14 cellular contexts compared by ENCODE assay signal in genomic region chr3:37762698-37763097, GRCh38.
DNase-seq lines count a peak whose midpoint lies in the region; ATAC-seq, FAIRE-seq and TF ChIP-seq lines count a peak whose summit lies in the region.
"Had no signal": no experiment of that assay in that cellular context is flagged by ENCODE, and none has a peak within 500 bp of the region (broad histone marks: within the 10 kb centered on the region; RNA-seq: fewer than 3 reads in every experiment).

No MANE protein-coding gene starts in this region.

- H3K36me3 ChIP-seq in bronchial epithelial cell (ENCODE audit: control insufficient read depth, insufficient read depth, low read length) (no peaks in the 10 kb centered on the region), left ventricle myocardium inferior (no peaks in the 10 kb centered on the region), thoracic aorta (no peaks in the 10 kb centered on the region)

- DNase-seq in bronchial epithelial cell (ENCODE audit: low read depth) = peak; percentile 33
- DNase-seq in left ventricle myocardium inferior = no peak
- no peak for DNase-seq in thoracic aorta (ENCODE audit: low spot score)
- no peak for DNase-seq in SHP77 (lab: John Stamatoyannopoulos, UW)
- DNase-seq: activated effector memory CD4-positive, alpha-beta T cell treated with anti-CD3 and anti-CD28 coated beads, Interleukin-2, amount 50 U/mL, for 16 hours; DMS79; effector memory CD4-positive, alpha-beta T cell; NCI-H1048 had no signal

- TF ChIP-seq CTCF in bronchial epithelial cell (IDR thresholded peaks at IDR 0.05; ENCODE audit: insufficient read depth, low read length, severe bottlenecking) (no peak), left ventricle myocardium inferior (IDR thresholded peaks at IDR 0.05; ENCODE audit: borderline replicate concordance) (peak; percentile 44), thoracic aorta (IDR thresholded peaks at IDR 0.05) (peak; percentile 23)

- H3K4me1 ChIP-seq in left ventricle myocardium inferior (peaks cover 62% of the 10 kb centered on the region), thoracic aorta (ENCODE audit: control insufficient read depth in 1 of 2, low read depth in 2 of 2) (peaks cover 21 to 60% of the 10 kb centered on the region in 2 donors)

- no peaks in the 10 kb centered on the region for H3K9me3 ChIP-seq in left ventricle myocardium inferior (replicated peaks)
- no peaks in the 10 kb centered on the region for H3K9me3 ChIP-seq in thoracic aorta

- intact Hi-C loops in left ventricle myocardium inferior (cut with micrococcal nuclease) = no loop called here

- no peak for ATAC-seq in thoracic aorta (ENCODE audit: insufficient number of reproducible peaks, low FRiP score, low read depth)
- no peak for ATAC-seq in GM18867 (IDR thresholded peaks at IDR 0.05; ENCODE audit: unreplicated experiment)
- ATAC-seq in HG02623 (IDR thresholded peaks at IDR 0.05; ENCODE audit: unreplicated experiment) = no peak
- ATAC-seq: HepG2 had no signal

- H3K27ac ChIP-seq in left ventricle myocardium inferior (replicated peaks) = peak overlapping the region; percentile 93
- H3K27ac ChIP-seq in thoracic aorta = peak overlapping the region; percentile 52 to 69
- H3K27ac ChIP-seq: C4-2B had no signal

- H3K4me3 ChIP-seq in bronchial epithelial cell (ENCODE audit: low read depth, low read length) (no peak overlapping the region), left ventricle myocardium inferior (no peak overlapping the region), thoracic aorta (no peak overlapping the region)

- no peak for TF ChIP-seq EP300 in Ishikawa (IDR thresholded peaks at IDR 0.05; ENCODE audit: borderline replicate concordance)

- FAIRE-seq in bronchial epithelial cell (lab: Jason Lieb, UNC) = no peak
- FAIRE-seq: HepG2, keratinocyte had no signal

- H3K27me3 ChIP-seq in bronchial epithelial cell (ENCODE audit: control insufficient read depth, insufficient read depth, low read length) = peaks cover 18% of the 10 kb centered on the region
- H3K27me3 ChIP-seq in left ventricle myocardium inferior (ENCODE audit: low read depth) = no peaks in the 10 kb centered on the region
- H3K27me3 ChIP-seq in thoracic aorta (replicated peaks; ENCODE audit: insufficient read depth) = no peaks in the 10 kb centered on the region

- no peak for TF ChIP-seq RAD21 in Ishikawa (IDR thresholded peaks at IDR 0.05; ENCODE audit: low read depth)

TF ChIP-seq in Ishikawa, 13 proteins besides CTCF, POLR2A, EP300 and RAD21:
- TF ChIP-seq, protein P1, sequence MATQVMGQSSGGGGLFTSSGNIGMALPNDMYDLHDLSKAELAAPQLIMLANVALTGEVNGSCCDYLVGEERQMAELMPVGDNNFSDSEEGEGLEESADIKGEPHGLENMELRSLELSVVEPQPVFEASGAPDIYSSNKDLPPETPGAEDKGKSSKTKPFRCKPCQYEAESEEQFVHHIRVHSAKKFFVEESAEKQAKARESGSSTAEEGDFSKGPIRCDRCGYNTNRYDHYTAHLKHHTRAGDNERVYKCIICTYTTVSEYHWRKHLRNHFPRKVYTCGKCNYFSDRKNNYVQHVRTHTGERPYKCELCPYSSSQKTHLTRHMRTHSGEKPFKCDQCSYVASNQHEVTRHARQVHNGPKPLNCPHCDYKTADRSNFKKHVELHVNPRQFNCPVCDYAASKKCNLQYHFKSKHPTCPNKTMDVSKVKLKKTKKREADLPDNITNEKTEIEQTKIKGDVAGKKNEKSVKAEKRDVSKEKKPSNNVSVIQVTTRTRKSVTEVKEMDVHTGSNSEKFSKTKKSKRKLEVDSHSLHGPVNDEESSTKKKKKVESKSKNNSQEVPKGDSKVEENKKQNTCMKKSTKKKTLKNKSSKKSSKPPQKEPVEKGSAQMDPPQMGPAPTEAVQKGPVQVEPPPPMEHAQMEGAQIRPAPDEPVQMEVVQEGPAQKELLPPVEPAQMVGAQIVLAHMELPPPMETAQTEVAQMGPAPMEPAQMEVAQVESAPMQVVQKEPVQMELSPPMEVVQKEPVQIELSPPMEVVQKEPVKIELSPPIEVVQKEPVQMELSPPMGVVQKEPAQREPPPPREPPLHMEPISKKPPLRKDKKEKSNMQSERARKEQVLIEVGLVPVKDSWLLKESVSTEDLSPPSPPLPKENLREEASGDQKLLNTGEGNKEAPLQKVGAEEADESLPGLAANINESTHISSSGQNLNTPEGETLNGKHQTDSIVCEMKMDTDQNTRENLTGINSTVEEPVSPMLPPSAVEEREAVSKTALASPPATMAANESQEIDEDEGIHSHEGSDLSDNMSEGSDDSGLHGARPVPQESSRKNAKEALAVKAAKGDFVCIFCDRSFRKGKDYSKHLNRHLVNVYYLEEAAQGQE (IDR thresholded peaks at IDR 0.05; ENCODE audit: low read depth) = peak; percentile 51; the same call in 1 of the 2 replicates
- no peak for TF ChIP-seq YY1 (IDR thresholded peaks at IDR 0.05; ENCODE audit: low read depth)
